ENCODE assay signal across 8 cellular contexts in genomic region chrX:1391370-1391706, GRCh38. TPM values are rescaled to one million over a fixed set of nuclear protein-coding genes. Genes with fewer than 3 reads are reported as not detected.
A peak's percentile ranks its signal among the peaks of the same experiment; 100 is the strongest.
DNase-seq lines count a peak whose midpoint lies in the region; ATAC-seq, FAIRE-seq and TF ChIP-seq lines count a peak whose summit lies in the region.

No MANE protein-coding gene starts in this region.

- H3K9me3 ChIP-seq in HUES6 (ENCODE audit: control insufficient read depth, insufficient read depth, low read depth, low read length) (no peaks in the 10 kb centered on the region), transverse colon (no peaks in the 10 kb centered on the region)

- DNase-seq in GM10266 (ENCODE audit: extremely low spot score), result peak; percentile 98
- peak; percentile 52 for DNase-seq in bronchial epithelial cell (ENCODE audit: low read depth)
- DNase-seq in memory B cell (ENCODE audit: low spot score in 2 of 2), result peak in 1 of 2 donors; percentile 95
- DNase-seq in transverse colon, result no peak
- no peak for DNase-seq in A172 (ENCODE audit: low spot score)
- no peak for DNase-seq in NCI-H1694 treated with DMSO at 0.1 percent for 48 hours (lab: John Stamatoyannopoulos, UW)
- DNase-seq in NCI-H2029 (lab: John Stamatoyannopoulos, UW), result no peak

- TF ChIP-seq CTCF in GM10266 (IDR thresholded peaks at IDR 0.05; ENCODE audit: control insufficient read depth, insufficient read depth, low read depth, missing control alignments) (no peak), bronchial epithelial cell (IDR thresholded peaks at IDR 0.05; ENCODE audit: insufficient read depth, low read length, severe bottlenecking) (no peak), transverse colon (IDR thresholded peaks at IDR 0.05) (no peak)

- H3K27me3 ChIP-seq in HUES6 (ENCODE audit: control insufficient read depth, insufficient read depth, low read length), result no peaks in the 10 kb centered on the region
- no peaks in the 10 kb centered on the region for H3K27me3 ChIP-seq in bronchial epithelial cell (ENCODE audit: control insufficient read depth, insufficient read depth, low read length)
- H3K27me3 ChIP-seq in transverse colon, result no peaks in the 10 kb centered on the region

- ATAC-seq in memory B cell (ENCODE audit: low read depth), result no peak

- TF ChIP-seq POLR2A in transverse colon (IDR thresholded peaks at IDR 0.05), result no peak

- FAIRE-seq in bronchial epithelial cell (lab: Jason Lieb, UNC), result no peak

- H3K36me3 Mint-ChIP-seq in memory B cell, result peaks cover 33% of the 10 kb centered on the region

- intact Hi-C loops in transverse colon (cut with DNase I; ENCODE audit: low total_unique reads), result no loop called here

- TF ChIP-seq EP300 in transverse colon (IDR thresholded peaks at IDR 0.05; ENCODE audit: low read depth), result no peak

- in situ Hi-C loops in transverse colon (cut with MboI; ENCODE audit: low pct_ligation_motif_present in 1 of 4, low pct_unique_long_range_greater_than_20kb in 1 of 4, low sequenced_read_pairs in 3 of 4), result loop anchor here in 1 of 4 donors (25.0 kb wide), 1 partner anchor 196 kb away; the partner anchor contains the start of gene AKAP17A

- H3K4me1 ChIP-seq in HUES6 (ENCODE audit: control insufficient read depth, insufficient read depth, low read length) (peaks cover 11% of the 10 kb centered on the region), transverse colon (peaks cover 10 to 43% (median 34%) of the 10 kb centered on the region in 4 donors)

- no peaks in the 10 kb centered on the region for H3K9me3 Mint-ChIP-seq in memory B cell

- peak overlapping the region; percentile 99 for H3K27ac ChIP-seq in HUES6 (ENCODE audit: low read depth, low read length)
- H3K27ac ChIP-seq in transverse colon, result peak overlapping the region; percentile 96 to 100 (median 98)

- H3K4me1 Mint-ChIP-seq in memory B cell, result peaks cover 38% of the 10 kb centered on the region

- H3K36me3 ChIP-seq in HUES6 (ENCODE audit: control insufficient read depth, insufficient read depth, low read length) (peaks cover 66% of the 10 kb centered on the region), bronchial epithelial cell (ENCODE audit: control insufficient read depth, insufficient read depth, low read length) (peaks cover 28% of the 10 kb centered on the region), transverse colon (peaks cover 1 to 40% (median 19%) of the 10 kb centered on the region in 4 donors)

- peak overlapping the region; percentile 95 for H3K4me3 Mint-ChIP-seq in memory B cell

- WGBS in transverse colon (ENCODE audit: low coverage in 1 of 2), 2 donors, result 0% methylated on average over 4 of the region's 19 CpGs; no CpG with 5 or more reads in 1 of the 2 donors

- peak overlapping the region; percentile 99 for H3K4me3 ChIP-seq in HUES6 (ENCODE audit: low read depth, low read length)
- peak overlapping the region; percentile 100 for H3K4me3 ChIP-seq in bronchial epithelial cell (ENCODE audit: low read depth, low read length)
- H3K4me3 ChIP-seq in transverse colon, result peak overlapping the region; percentile 84 to 98 (median 96)

- H3K9ac ChIP-seq in HUES6 (ENCODE audit: low read length), result peak overlapping the region; percentile 100

- no peaks in the 10 kb centered on the region for H3K27me3 Mint-ChIP-seq in memory B cell

- H3K27ac Mint-ChIP-seq in memory B cell, result peak overlapping the region; percentile 99

RNA-seq across cellular contexts. Expression of gene SLC25A6, which starts 0.6 kb away (rescaled TPM):
- total RNA-seq in bronchial epithelial cell, result 251 and 335 TPM in 2 replicates
- 100 to 1,000 TPM; 473 to 699 (median 574) TPM for total RNA-seq in transverse colon
- total RNA-seq in A172 (2014; rRNA removed; shearing (Covaris generic)), result 121 and 163 TPM in 2 replicates

RNA-seq across cellular contexts. Expression of gene IL3RA, which starts 54.8 kb away (rescaled TPM):
- not detected in 2 replicates for total RNA-seq in bronchial epithelial cell
- 10 to 100 TPM in 1 of 4 donors, 1 to 10 TPM in 3; 3.0 to 11.1 (median 5.8) TPM for total RNA-seq in transverse colon
- not detected in 2 replicates for total RNA-seq in A172 (2014; rRNA removed; shearing (Covaris generic))

Comparison
In these comparisons a context has a peak if more than half of its experiments do, and no peak if none do; other contexts are left out.
1. DNase-seq: peak in GM10266 (single experiment) and bronchial epithelial cell (single experiment); none in transverse colon (single experiment), A172 (single experiment), NCI-H1694 treated with DMSO at 0.1 percent for 48 hours (single experiment) and NCI-H2029 (single experiment).
2. Peak in every context shown above with its lines, with median percentiles within 50 percentile points of each other: H3K4me3 ChIP-seq.